13 cellular contexts compared by ENCODE assay signal in the genomic region with DNA sequence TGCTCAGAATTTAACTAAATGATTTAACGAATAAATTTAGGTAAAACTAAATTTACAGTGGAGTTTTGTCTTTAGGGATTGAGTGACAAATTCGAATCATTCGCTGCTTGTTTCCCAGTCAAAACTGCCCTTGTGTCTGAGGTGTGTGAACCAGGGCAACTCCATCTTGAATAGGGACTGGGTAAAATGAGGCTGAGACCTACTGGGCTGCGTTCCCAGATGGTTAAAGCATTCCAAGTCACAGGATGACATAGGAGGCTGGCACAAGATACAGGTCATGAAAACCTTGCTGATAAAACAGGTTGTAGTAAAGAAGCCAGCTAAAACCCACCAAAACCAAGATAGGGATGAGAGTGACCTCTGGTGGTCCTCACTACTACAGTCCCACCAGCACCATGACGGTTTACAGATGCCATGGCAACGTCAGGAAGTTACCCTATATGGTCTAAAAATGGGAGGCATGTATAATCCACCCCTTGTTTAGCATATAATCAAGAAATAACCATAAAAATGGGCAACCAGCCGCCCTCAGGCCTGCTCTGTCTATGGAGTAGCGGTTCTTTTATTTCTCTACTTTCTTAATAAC. TPM values are rescaled to one million over a fixed set of nuclear protein-coding genes. Genes with fewer than 3 reads are reported as not detected.
DNase-seq lines count a peak whose midpoint lies in the region; TF ChIP-seq lines count a peak whose summit lies in the region.
"Had no signal": no experiment of that assay in that cellular context is flagged by ENCODE, and none has a peak within 500 bp of the region (broad histone marks: within the 10 kb centered on the region; RNA-seq: fewer than 3 reads in every experiment).

No MANE protein-coding gene starts in this region.

- DNase-seq in NCI-H2107 treated with DMSO at 0.1 percent for 48 hours (lab: John Stamatoyannopoulos, UW; ENCODE audit: unreplicated experiment) (peak; percentile 4), NCI-H2107 (lab: John Stamatoyannopoulos, UW) (no peak), NB4 (ENCODE audit: low read depth) (peak; percentile 48), chondrocyte (ENCODE audit: low spot score) (no peak), retinal pigment epithelial cell (ENCODE audit: low read depth) (no peak), kidney tubule cell (ENCODE audit: low spot score) (no peak), AML-193 (lab: John Stamatoyannopoulos, UW) (no peak), activated T-cell treated with anti-CD3 and anti-CD28 coated beads for 4 hours (no peak)
- DNase-seq: central memory CD4-positive, alpha-beta T cell; foreskin melanocyte; left ventricle myocardium superior; NCI-H526 treated with DMSO at 0.1 percent for 48 hours had no signal

- no peak for TF ChIP-seq POLR2A in NB4 (IDR thresholded peaks at IDR 0.05; ENCODE audit: extremely low read depth, insufficient read length)

- no peaks in the 10 kb centered on the region for H3K36me3 Mint-ChIP-seq in chondrocyte (ENCODE audit: low read depth)

- H3K27ac Mint-ChIP-seq in chondrocyte (ENCODE audit: unreplicated experiment), result no peak overlapping the region

- TF ChIP-seq CTCF in NB4 (IDR thresholded peaks at IDR 0.05; ENCODE audit: low read depth, low read length) (peak; percentile 28), chondrocyte (IDR thresholded peaks at IDR 0.05) (peak; percentile 55), retinal pigment epithelial cell (conservative IDR thresholded peaks at IDR 0.05; ENCODE audit: low read depth, low read length) (peak; percentile 33)

- H3K4me3 Mint-ChIP-seq in chondrocyte (ENCODE audit: unreplicated experiment), result no peak overlapping the region

- no peaks in the 10 kb centered on the region for H3K4me1 Mint-ChIP-seq in chondrocyte (ENCODE audit: low read depth)

- H3K4me3 ChIP-seq in NB4 (ENCODE audit: low read depth, low read length) (no peak overlapping the region), retinal pigment epithelial cell (ENCODE audit: low read length) (no peak overlapping the region)
- H3K4me3 ChIP-seq: prostate gland had no signal

- peaks cover 3% of the 10 kb centered on the region for H3K9me3 Mint-ChIP-seq in chondrocyte (ENCODE audit: low read depth)

- peaks cover 3% of the 10 kb centered on the region for H3K27me3 Mint-ChIP-seq in chondrocyte (ENCODE audit: low read depth)

RNA-seq across cellular contexts. Expression of gene ANKRD10, which starts 10.2 kb away (rescaled TPM):
- total RNA-seq in chondrocyte, result 110 to 139 TPM (median 112 TPM) in 3 replicates

Comparison
In these comparisons a context has a peak if more than half of its experiments do, and no peak if none do; other contexts are left out.
1. DNase-seq: peak in NCI-H2107 treated with DMSO at 0.1 percent for 48 hours (single experiment) and NB4 (single experiment); none in NCI-H2107 (single experiment), chondrocyte (single experiment), retinal pigment epithelial cell (single experiment), kidney tubule cell (single experiment), AML-193 (0 of 2) and activated T-cell treated with anti-CD3 and anti-CD28 coated beads for 4 hours (single experiment).
2. Peak in every context shown above with its lines, with median percentiles within 50 percentile points of each other: CTCF ChIP-seq.